ENCODE assay signal across 15 cellular contexts in the genomic region with DNA sequence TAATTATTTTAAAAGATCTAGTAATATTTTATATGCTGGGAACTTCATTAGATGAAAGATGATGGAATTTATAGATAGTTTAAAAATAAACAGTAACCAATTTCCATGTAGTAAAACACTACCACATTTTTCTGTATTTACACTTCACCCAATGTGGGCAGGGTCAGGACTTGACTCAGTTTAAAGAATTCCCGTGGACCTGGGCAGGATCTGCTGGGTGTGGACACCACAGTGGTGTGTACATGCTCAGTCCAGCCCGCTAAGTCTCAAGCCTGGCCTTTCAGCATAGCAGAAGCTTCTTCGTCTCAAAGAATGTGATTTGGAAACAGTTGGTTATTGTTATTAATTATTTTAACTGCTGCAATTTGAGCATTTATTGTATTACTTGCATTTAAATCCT.
DNase-seq lines count a peak whose midpoint lies in the region; ATAC-seq, FAIRE-seq and TF ChIP-seq lines count a peak whose summit lies in the region.
"Had no signal": no experiment of that assay in that cellular context is flagged by ENCODE, and none has a peak within 500 bp of the region (broad histone marks: within the 10 kb centered on the region; RNA-seq: fewer than 3 reads in every experiment).

No MANE protein-coding gene starts in this region.

- H4K91ac ChIP-seq in IMR-90 (ENCODE audit: insufficient read depth, low read depth, low read length): no peak overlapping the region

- H2BK20ac ChIP-seq in IMR-90 (ENCODE audit: low read depth, low read length): no peak overlapping the region

- no peak overlapping the region for H4K8ac ChIP-seq in IMR-90 (ENCODE audit: low read depth in 2 of 2, low read length in 2 of 2)

- H3K56ac ChIP-seq in IMR-90 (ENCODE audit: extremely low read depth, insufficient read depth, low read length): no peak overlapping the region

- ATAC-seq in IMR-90 (ENCODE audit: low read depth) (peak; percentile 38; the same call in 1 of the 2 replicates), GM18861 (IDR thresholded peaks at IDR 0.05; ENCODE audit: unreplicated experiment) (no peak), GM23338 (no peak)

- H3K9me3 ChIP-seq in IMR-90 (ENCODE audit: control insufficient read depth, insufficient read depth, low read length) (no peaks in the 10 kb centered on the region), keratinocyte (ENCODE audit: control insufficient read depth, low read depth, low read length) (no peaks in the 10 kb centered on the region), suprapubic skin (no peaks in the 10 kb centered on the region)

- H3K36me3 Mint-ChIP-seq in GM23338 (ENCODE audit: low read depth): no peaks in the 10 kb centered on the region

- peaks cover 17% of the 10 kb centered on the region for H3K4me1 ChIP-seq in IMR-90 (ENCODE audit: control insufficient read depth, insufficient read depth, low read length)
- H3K4me1 ChIP-seq in keratinocyte (ENCODE audit: control insufficient read depth, extremely low read depth, insufficient read depth, low read length): peaks cover 41% of the 10 kb centered on the region
- peaks cover 35% of the 10 kb centered on the region for H3K4me1 ChIP-seq in suprapubic skin
- peaks cover 5% of the 10 kb centered on the region; the same call in 1 of the 2 replicates for H3K4me1 ChIP-seq in GM23338 (ENCODE audit: insufficient read depth)

- H3K79me1 ChIP-seq in IMR-90 (ENCODE audit: low read depth in 1 of 2, low read length in 2 of 2): no peaks in the 10 kb centered on the region

- peaks cover 18% of the 10 kb centered on the region for H3K36me3 ChIP-seq in IMR-90 (ENCODE audit: control insufficient read depth, insufficient read depth, low read length)
- H3K36me3 ChIP-seq in keratinocyte (ENCODE audit: control insufficient read depth in 2 of 2, extremely low read depth in 1 of 2, insufficient read depth in 2 of 2, low read length in 2 of 2): no peaks in the 10 kb centered on the region
- H3K36me3 ChIP-seq in suprapubic skin: peaks cover 9% of the 10 kb centered on the region
- no peaks in the 10 kb centered on the region for H3K36me3 ChIP-seq in GM23338 (ENCODE audit: insufficient read depth)

- no peak overlapping the region for H4K5ac ChIP-seq in IMR-90 (ENCODE audit: low read depth, low read length)

- CTCF ChIA-PET in IMR-90 (lab: Yijun Ruan, JAX): interaction anchor here (1.2 kb wide), 1 partner anchor 148 kb away, joined by 4 read pairs; no protein-coding TSS in a partner anchor

- H3K27ac ChIP-seq in IMR-90 (ENCODE audit: insufficient read depth, low read length) (no peak overlapping the region), keratinocyte (ENCODE audit: control insufficient read depth, insufficient read depth, low read length) (peak overlapping the region; percentile 63), suprapubic skin (peak overlapping the region; percentile 73), GM23338 (ENCODE audit: low read depth) (no peak overlapping the region)
- H3K27ac ChIP-seq: C4-2B had no signal

- no peaks in the 10 kb centered on the region for H3K9me3 Mint-ChIP-seq in GM23338
- H3K9me3 Mint-ChIP-seq: activated naive CD4-positive, alpha-beta T cell treated with anti-CD3 and anti-CD28 coated beads, Interleukin-2, amount 50 U/mL, for 24 hours; neural crest cell had no signal

- no peak overlapping the region for H3K14ac ChIP-seq in IMR-90 (replicated peaks; ENCODE audit: low read depth, low read length)

- dilution Hi-C loops in IMR-90 (cut with HindIII; ENCODE audit: low sequenced_read_pairs, unreplicated experiment): no loop called here
- dilution Hi-C loops in keratinocyte (cut with MboI; ENCODE audit: extremely low pct_ligation_motif_present, low sequenced_read_pairs): no loop called here

- TF ChIP-seq CTCF in IMR-90 (conservative IDR thresholded peaks at IDR 0.05; ENCODE audit: low read depth, low read length) (no peak), choroid plexus epithelial cell (conservative IDR thresholded peaks at IDR 0.05; ENCODE audit: low read depth, low read length) (no peak), keratinocyte (optimal IDR thresholded peaks at IDR 0.05 in 1 of 3, IDR thresholded peaks at IDR 0.05 in 1 of 3, conservative IDR thresholded peaks at IDR 0.05 in 1 of 3; ENCODE audit: extremely low read depth in 1 of 3, insufficient read depth in 2 of 3, low read length in 3 of 3) (no peak), suprapubic skin (IDR thresholded peaks at IDR 0.05) (no peak), GM23338 (conservative IDR thresholded peaks at IDR 0.05; ENCODE audit: low read depth in 2 of 2) (no peak)

- peak; percentile 30 for DNase-seq in IMR-90
- DNase-seq in choroid plexus epithelial cell (ENCODE audit: low read depth): peak; percentile 69
- DNase-seq in keratinocyte (ENCODE audit: low read depth, low spot score): peak; percentile 49
- DNase-seq in suprapubic skin (ENCODE audit: low spot score in 2 of 2): peak in 1 of 2 donors; percentile 68
- no peak for DNase-seq in HTR-8/SVneo (ENCODE audit: insufficient read length, low spot score)
- no peak for DNase-seq in NCI-H1105 treated with DMSO at 0.1 percent for 48 hours (lab: John Stamatoyannopoulos, UW)
- DNase-seq in GM23338 (ENCODE audit: low spot score): no peak
- DNase-seq: activated CD4-positive, alpha-beta T cell treated with anti-CD3 and anti-CD28 coated beads, Interleukin-2, amount 50 U/mL, for 4 hours; effector memory CD4-positive, alpha-beta T cell; NCI-H1694 treated with DMSO at 0.1 percent for 48 hours; stimulated activated CD4-positive, alpha-beta T cell treated with anti-CD3 and anti-CD28 coated beads, Interleukin-4, amount 100 ng/mL, for 24 hours had no signal

- in situ Hi-C loops in IMR-90 (cut with MboI; ENCODE audit: low sequenced_read_pairs): no loop called here

- 60% methylated on average over 1 of the region's 3 CpGs; no CpG with 5 or more reads in 1 of the 2 experiments for WGBS in IMR-90 (ENCODE audit: extremely low coverage in 2 of 2, insufficient read length in 1 of 2), 2 experiments
- WGBS in suprapubic skin: 33% methylated on average over 3 of the region's 3 CpGs

- H3K27me3 ChIP-seq in IMR-90 (ENCODE audit: control insufficient read depth, insufficient read depth, low read length) (no peaks in the 10 kb centered on the region), keratinocyte (ENCODE audit: control insufficient read depth, extremely low read depth, insufficient read depth, low read length) (no peaks in the 10 kb centered on the region), suprapubic skin (no peaks in the 10 kb centered on the region), GM23338 (ENCODE audit: insufficient read depth) (no peaks in the 10 kb centered on the region)

- H3K27me3 Mint-ChIP-seq in GM23338 (ENCODE audit: insufficient read depth, low read depth, poor library complexity): no peaks in the 10 kb centered on the region
- H3K27me3 Mint-ChIP-seq: activated naive CD4-positive, alpha-beta T cell treated with anti-CD3 and anti-CD28 coated beads, Interleukin-2, amount 50 U/mL, for 24 hours had no signal

- no peak overlapping the region for H2AFZ ChIP-seq in IMR-90 (replicated peaks; ENCODE audit: low read length, poor library complexity)
- no peak overlapping the region for H2AFZ ChIP-seq in keratinocyte (ENCODE audit: control insufficient read depth, low read length)
- H2AFZ ChIP-seq in GM23338: no peak overlapping the region

- H3K4me2 ChIP-seq in IMR-90 (ENCODE audit: low read depth, low read length) (no peak overlapping the region), keratinocyte (ENCODE audit: control insufficient read depth, extremely low read depth, insufficient read depth, low read depth, low read length) (peak overlapping the region; percentile 62), GM23338 (no peak overlapping the region)

- no peak overlapping the region for H2BK120ac ChIP-seq in IMR-90 (ENCODE audit: low read depth, low read length)

- H3K4me1 Mint-ChIP-seq in GM23338: peaks cover 11% of the 10 kb centered on the region
- H3K4me1 Mint-ChIP-seq: activated naive CD4-positive, alpha-beta T cell treated with anti-CD3 and anti-CD28 coated beads, Interleukin-2, amount 50 U/mL, for 24 hours; neural crest cell had no signal

- H2AK5ac ChIP-seq in IMR-90 (ENCODE audit: low read depth, low read length): no peak overlapping the region

- POLR2A ChIA-PET in IMR-90 (lab: Charles Lee; ENCODE audit: unreplicated experiment): interaction anchor here (0.5 kb wide), 1 partner anchor 952 kb away, joined by 4 read pairs; no protein-coding TSS in a partner anchor

- TF ChIP-seq EP300 in suprapubic skin (IDR thresholded peaks at IDR 0.05): no peak

- H3K79me2 ChIP-seq in keratinocyte (ENCODE audit: control insufficient read depth, insufficient read depth, low read length) (no peaks in the 10 kb centered on the region), GM23338 (replicated peaks; ENCODE audit: insufficient read depth) (no peaks in the 10 kb centered on the region)

- H3K4ac ChIP-seq in IMR-90 (ENCODE audit: low read depth, low read length): no peak overlapping the region

- H3K4me3 ChIP-seq in IMR-90 (ENCODE audit: insufficient read depth, low read depth, low read length): no peak overlapping the region
- no peak overlapping the region for H3K4me3 ChIP-seq in choroid plexus epithelial cell (ENCODE audit: low read depth, low read length)
- no peak overlapping the region for H3K4me3 ChIP-seq in keratinocyte (ENCODE audit: control insufficient read depth in 2 of 3, extremely low read depth in 1 of 3, insufficient read depth in 2 of 3, low read depth in 1 of 3, low read length in 3 of 3)
- H3K4me3 ChIP-seq in suprapubic skin: no peak overlapping the region
- H3K4me3 ChIP-seq in GM23338: no peak overlapping the region

- no peak for TF ChIP-seq POLR2A in IMR-90 (IDR thresholded peaks at IDR 0.05; ENCODE audit: low read depth, low read length)
- no peak for TF ChIP-seq POLR2A in suprapubic skin (IDR thresholded peaks at IDR 0.05)

- no peak overlapping the region for H2BK15ac ChIP-seq in IMR-90 (ENCODE audit: low read depth, low read length)

- no TSS peak for BruUV-seq in IMR-90 (replicated peaks; lab: Mats Ljungman, UMichigan)

- FAIRE-seq in keratinocyte (lab: Jason Lieb, UNC) (peak; percentile 48), HTR-8/SVneo (lab: Jason Lieb, UNC) (no peak)

- intact Hi-C loops in IMR-90 (cut with micrococcal nuclease): no loop called here

- H4K20me1 ChIP-seq in IMR-90 (ENCODE audit: insufficient read depth, low read length) (no peaks in the 10 kb centered on the region), keratinocyte (ENCODE audit: control insufficient read depth, extremely low read depth, insufficient read depth, low read length) (no peaks in the 10 kb centered on the region), GM23338 (replicated peaks; ENCODE audit: insufficient read depth) (no peaks in the 10 kb centered on the region)

- H3K9me2 ChIP-seq in GM23338 (ENCODE audit: insufficient read depth): no peaks in the 10 kb centered on the region

- H3K9me1 ChIP-seq in IMR-90 (ENCODE audit: insufficient read depth, low read length): peaks cover 2% of the 10 kb centered on the region
- no peaks in the 10 kb centered on the region for H3K9me1 ChIP-seq in keratinocyte (ENCODE audit: control insufficient read depth, extremely low read depth, insufficient read depth, low read length)

- H3K27ac Mint-ChIP-seq in GM23338: no peak overlapping the region
- H3K27ac Mint-ChIP-seq: activated naive CD4-positive, alpha-beta T cell treated with anti-CD3 and anti-CD28 coated beads, Interleukin-2, amount 50 U/mL, for 24 hours had no signal

- no peak for TF ChIP-seq RAD21 in IMR-90 (IDR thresholded peaks at IDR 0.05; ENCODE audit: low read length)

- no peak overlapping the region for H3K18ac ChIP-seq in IMR-90 (ENCODE audit: low read depth, low read length)

- H3K4me3 Mint-ChIP-seq in GM23338: no peak overlapping the region
- H3K4me3 Mint-ChIP-seq: activated naive CD4-positive, alpha-beta T cell treated with anti-CD3 and anti-CD28 coated beads, Interleukin-2, amount 50 U/mL, for 24 hours; neural crest cell had no signal

- no peak overlapping the region for H3K23ac ChIP-seq in IMR-90 (ENCODE audit: low read depth, low read length)

- no peak overlapping the region for H3K9ac ChIP-seq in IMR-90 (ENCODE audit: low read depth, low read length)
- H3K9ac ChIP-seq in keratinocyte (ENCODE audit: control insufficient read depth, extremely low read depth, insufficient read depth, low read length): no peak overlapping the region

- H3F3A ChIP-seq in GM23338 (replicated peaks; ENCODE audit: low read depth): no peaks in the 10 kb centered on the region

- H2AK9ac ChIP-seq in IMR-90 (replicated peaks; ENCODE audit: low read depth, low read length, poor library complexity): no peak overlapping the region

- H2BK5ac ChIP-seq in IMR-90 (ENCODE audit: low read depth, low read length, poor library complexity, severe bottlenecking): peak overlapping the region; percentile 2

Comparison
In these comparisons a context has a peak if more than half of its experiments do, and no peak if none do; other contexts are left out.
1. DNase-seq: peak in IMR-90 (single experiment), choroid plexus epithelial cell (single experiment) and keratinocyte (single experiment); none in HTR-8/SVneo (single experiment), NCI-H1105 treated with DMSO at 0.1 percent for 48 hours (single experiment) and GM23338 (single experiment).
2. H3K27ac ChIP-seq: peak in keratinocyte (single experiment) and suprapubic skin (single experiment); none in IMR-90 (single experiment) and GM23338 (single experiment).